ENCODE assay signal across 1 cellular context in the genomic region with DNA sequence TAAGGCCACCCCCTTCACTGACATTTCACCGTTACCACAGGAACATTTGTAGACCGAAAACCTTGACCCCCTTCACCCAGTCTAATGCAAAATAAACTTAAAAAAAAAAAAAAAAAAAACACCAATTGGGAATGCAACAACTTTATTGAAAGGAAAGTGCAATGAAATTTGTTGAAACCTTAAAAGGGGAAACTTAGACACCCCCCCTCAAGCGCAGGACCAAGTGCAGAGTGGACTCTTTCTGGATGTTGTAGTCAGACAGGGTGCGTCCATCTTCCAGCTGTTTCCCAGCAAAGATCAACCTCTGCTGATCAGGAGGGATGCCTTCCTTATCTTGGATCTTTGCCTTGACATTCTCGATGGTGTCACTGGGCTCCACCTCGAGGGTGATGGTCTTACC.
TF ChIP-seq lines count a peak whose summit lies in the region.

No MANE protein-coding gene starts in this region.

TF ChIP-seq in GM12878, 131 proteins besides CTCF, POLR2A, EP300 and RAD21:
- TF ChIP-seq ZNF384 (IDR thresholded peaks at IDR 0.05; ENCODE audit: borderline replicate concordance, low read depth, low read length) = peak; percentile 42; the same call in 1 of the 2 replicates
- TF ChIP-seq, protein P1, sequence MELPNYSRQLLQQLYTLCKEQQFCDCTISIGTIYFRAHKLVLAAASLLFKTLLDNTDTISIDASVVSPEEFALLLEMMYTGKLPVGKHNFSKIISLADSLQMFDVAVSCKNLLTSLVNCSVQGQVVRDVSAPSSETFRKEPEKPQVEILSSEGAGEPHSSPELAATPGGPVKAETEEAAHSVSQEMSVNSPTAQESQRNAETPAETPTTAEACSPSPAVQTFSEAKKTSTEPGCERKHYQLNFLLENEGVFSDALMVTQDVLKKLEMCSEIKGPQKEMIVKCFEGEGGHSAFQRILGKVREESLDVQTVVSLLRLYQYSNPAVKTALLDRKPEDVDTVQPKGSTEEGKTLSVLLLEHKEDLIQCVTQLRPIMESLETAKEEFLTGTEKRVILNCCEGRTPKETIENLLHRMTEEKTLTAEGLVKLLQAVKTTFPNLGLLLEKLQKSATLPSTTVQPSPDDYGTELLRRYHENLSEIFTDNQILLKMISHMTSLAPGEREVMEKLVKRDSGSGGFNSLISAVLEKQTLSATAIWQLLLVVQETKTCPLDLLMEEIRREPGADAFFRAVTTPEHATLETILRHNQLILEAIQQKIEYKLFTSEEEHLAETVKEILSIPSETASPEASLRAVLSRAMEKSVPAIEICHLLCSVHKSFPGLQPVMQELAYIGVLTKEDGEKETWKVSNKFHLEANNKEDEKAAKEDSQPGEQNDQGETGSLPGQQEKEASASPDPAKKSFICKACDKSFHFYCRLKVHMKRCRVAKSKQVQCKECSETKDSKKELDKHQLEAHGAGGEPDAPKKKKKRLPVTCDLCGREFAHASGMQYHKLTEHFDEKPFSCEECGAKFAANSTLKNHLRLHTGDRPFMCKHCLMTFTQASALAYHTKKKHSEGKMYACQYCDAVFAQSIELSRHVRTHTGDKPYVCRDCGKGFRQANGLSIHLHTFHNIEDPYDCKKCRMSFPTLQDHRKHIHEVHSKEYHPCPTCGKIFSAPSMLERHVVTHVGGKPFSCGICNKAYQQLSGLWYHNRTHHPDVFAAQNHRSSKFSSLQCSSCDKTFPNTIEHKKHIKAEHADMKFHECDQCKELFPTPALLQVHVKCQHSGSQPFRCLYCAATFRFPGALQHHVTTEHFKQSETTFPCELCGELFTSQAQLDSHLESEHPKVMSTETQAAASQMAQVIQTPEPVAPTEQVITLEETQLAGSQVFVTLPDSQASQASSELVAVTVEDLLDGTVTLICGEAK (IDR thresholded peaks at IDR 0.05; ENCODE audit: borderline replicate concordance) = peak; percentile 48; the same call in 1 of the 2 replicates
